In genomic region chr1:9900142-9901043, GRCh38 we compare ENCODE assay signal across 7 cellular contexts. TPM values are rescaled to one million over a fixed set of nuclear protein-coding genes. Genes with fewer than 3 reads are reported as not detected.
A peak's percentile ranks its signal among the peaks of the same experiment; 100 is the strongest.
DNase-seq lines count a peak whose midpoint lies in the region; ATAC-seq, FAIRE-seq and TF ChIP-seq lines count a peak whose summit lies in the region.

No MANE protein-coding gene starts in this region.

- peak overlapping the region; percentile 2 to 68 for H3K27ac ChIP-seq in kidney (ENCODE audit: low read depth in 2 of 2, low read length in 2 of 2)

- peak overlapping the region; percentile 28 to 36 for H3K27ac Mint-ChIP-seq in T-cell

- no peak overlapping the region for H3K9ac ChIP-seq in kidney (ENCODE audit: low read length in 2 of 2)

- peaks cover 15 to 26% (median 24%) of the 10 kb centered on the region in 3 donors for H3K4me1 Mint-ChIP-seq in T-cell

- TF ChIP-seq CTCF in LNCaP clone FGC (IDR thresholded peaks at IDR 0.05; ENCODE audit: control insufficient read depth, extremely low read depth, insufficient read depth) (no peak), kidney (IDR thresholded peaks at IDR 0.05; ENCODE audit: borderline replicate concordance, extremely low read depth, insufficient read depth) (no peak), BE2C (IDR thresholded peaks at IDR 0.05; ENCODE audit: low read depth, low read length) (no peak)

- H3K9me3 Mint-ChIP-seq in T-cell, result no peaks in the 10 kb centered on the region

- H3K4me3 ChIP-seq in LNCaP clone FGC (ENCODE audit: low read depth, low read length), result peak overlapping the region; percentile 32
- H3K4me3 ChIP-seq in kidney (ENCODE audit: low read length in 2 of 2), result peak overlapping the region in 1 of 2 donors; percentile 0
- no peak overlapping the region for H3K4me3 ChIP-seq in BE2C (ENCODE audit: low read depth, low read length)

- no peaks in the 10 kb centered on the region for H3K9me3 ChIP-seq in kidney (ENCODE audit: control insufficient read depth in 1 of 2, low read length in 2 of 2)
- no peaks in the 10 kb centered on the region for H3K9me3 ChIP-seq in BE2C

- CTCF ChIA-PET in T-cell (lab: Charles Lee), result no interaction called here

- H3K36me3 ChIP-seq in kidney (ENCODE audit: control insufficient read depth in 1 of 2, insufficient read depth in 2 of 2, low read length in 2 of 2) (no peaks in the 10 kb centered on the region), BE2C (no peaks in the 10 kb centered on the region)

- intact Hi-C loops in kidney (cut with DNase I), result no loop called here

- no peaks in the 10 kb centered on the region for H3K27me3 ChIP-seq in BE2C

- peak; percentile 23 to 71 (median 38) for ATAC-seq in T-cell (replicated peaks in 1 of 4)
- ATAC-seq in HG03378 (IDR thresholded peaks at IDR 0.05; ENCODE audit: unreplicated experiment), result no peak

- no peak for FAIRE-seq in kidney (lab: Jason Lieb, UNC)

- POLR2A ChIA-PET in T-cell (lab: Charles Lee), result no interaction called here

- DNase-seq in LNCaP clone FGC (ENCODE audit: low read depth) (peak; percentile 63), T-cell (peak in 2 of 34 experiments; percentile 3 to 35), kidney (peak; percentile 79), superior temporal gyrus (ENCODE audit: extremely low spot score) (peak; percentile 65), AG08395 (ENCODE audit: low spot score) (no peak), BE2C (no peak)

- H3K36me3 Mint-ChIP-seq in T-cell, result no peaks in the 10 kb centered on the region

- H3K4me1 ChIP-seq in kidney (ENCODE audit: control insufficient read depth in 1 of 2, insufficient read depth in 1 of 2, low read depth in 1 of 2, low read length in 2 of 2) (peaks cover 13 to 22% of the 10 kb centered on the region in 2 donors), BE2C (no peaks in the 10 kb centered on the region)

- H3K4me3 Mint-ChIP-seq in T-cell, result peak overlapping the region; percentile 14 to 46 (median 21)

- no peaks in the 10 kb centered on the region for H3K27me3 Mint-ChIP-seq in T-cell

RNA-seq across cellular contexts. Expression of gene CTNNBIP1, which starts 9.7 kb away (rescaled TPM):
- total RNA-seq in T-cell (10 to 100 TPM in 1 of 5 donors, 1 to 10 TPM in 4; 9.1 to 11.1 (median 9.6) TPM), kidney (21.9 TPM)
- 26.4 TPM for polyA plus RNA-seq in kidney (ENCODE audit: insufficient read depth, low read depth, low replicate concordance)
- polyA plus RNA-seq in BE2C (2012; ENCODE audit: insufficient read depth, insufficient read length, low read depth), result 0.68 TPM

RNA-seq across cellular contexts. Expression of gene LZIC, which starts 42.8 kb away (rescaled TPM):
- total RNA-seq in T-cell, result 10 to 100 TPM; 19.6 to 28.6 (median 22.0) TPM
- total RNA-seq in kidney, result 27.0 TPM
- 22.3 TPM for polyA plus RNA-seq in kidney (ENCODE audit: insufficient read depth, low read depth, low replicate concordance)
- polyA plus RNA-seq in BE2C (2012; ENCODE audit: insufficient read depth, insufficient read length, low read depth), result 11.1 TPM

RNA-seq across cellular contexts. Expression of gene NMNAT1, which starts 42.9 kb away (rescaled TPM):
- total RNA-seq in T-cell (1 to 10 TPM; 2.9 to 8.0 (median 7.1) TPM), kidney (12.3 TPM)
- polyA plus RNA-seq in kidney (ENCODE audit: insufficient read depth, low read depth, low replicate concordance), result 17.5 TPM
- 3.5 TPM for polyA plus RNA-seq in BE2C (2012; ENCODE audit: insufficient read depth, insufficient read length, low read depth)

Comparison
In these comparisons a context has a peak if more than half of its experiments do, and no peak if none do; other contexts are left out.
1. DNase-seq: peak in LNCaP clone FGC (single experiment), kidney (single experiment) and superior temporal gyrus (single experiment); none in AG08395 (single experiment) and BE2C (single experiment).